20 cellular contexts compared by ENCODE assay signal in the genomic region with DNA sequence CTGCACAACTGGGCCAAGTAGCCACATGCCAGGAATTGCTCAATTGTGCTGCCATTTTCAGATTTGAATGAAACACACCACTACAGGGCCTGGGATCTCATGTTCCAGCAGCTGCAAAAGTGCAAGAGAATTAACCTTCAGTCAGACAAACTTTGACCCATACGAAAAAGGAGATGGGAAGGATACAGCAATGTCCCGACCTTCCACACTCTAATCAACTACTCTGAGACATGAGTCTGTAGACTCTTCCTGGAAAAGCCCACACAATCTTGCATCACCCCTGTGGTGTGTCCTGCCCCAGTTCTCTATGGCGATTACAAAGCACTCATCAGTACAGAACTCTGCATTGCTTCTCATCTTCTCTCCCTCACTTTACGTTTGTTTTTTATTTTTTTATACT.
A peak's percentile ranks its signal among the peaks of the same experiment; 100 is the strongest.
DNase-seq lines count a peak whose midpoint lies in the region; ATAC-seq, FAIRE-seq and TF ChIP-seq lines count a peak whose summit lies in the region.
"Had no signal": no experiment of that assay in that cellular context is flagged by ENCODE, and none has a peak within 500 bp of the region (broad histone marks: within the 10 kb centered on the region; RNA-seq: fewer than 3 reads in every experiment).

No MANE protein-coding gene starts in this region.

- no peak overlapping the region for H3K4me3 Mint-ChIP-seq in MCF 10A (ENCODE audit: unreplicated experiment)
- H3K4me3 Mint-ChIP-seq: CD4-positive, alpha-beta memory T cell had no signal

- in situ Hi-C loops in gastrocnemius medialis (cut with MboI; ENCODE audit: low sequenced_read_pairs in 4 of 4), result no loop called here

- no peak overlapping the region for H3K27ac ChIP-seq in breast epithelium
- no peak overlapping the region for H3K27ac ChIP-seq in coronary artery
- no peak overlapping the region for H3K27ac ChIP-seq in gastrocnemius medialis
- H3K27ac ChIP-seq: Peyer's patch had no signal

- H3K9ac ChIP-seq in adipocyte (ENCODE audit: low read length), result no peak overlapping the region

- H3K27me3 ChIP-seq in breast epithelium (no peaks in the 10 kb centered on the region), adipocyte (replicated peaks; ENCODE audit: control insufficient read depth, insufficient read depth, low read length) (peaks cover 13% of the 10 kb centered on the region), gastrocnemius medialis (no peaks in the 10 kb centered on the region)
- H3K27me3 ChIP-seq: Peyer's patch had no signal

- H3K36me3 Mint-ChIP-seq in MCF 10A (ENCODE audit: insufficient read depth, unreplicated experiment), result no peaks in the 10 kb centered on the region
- H3K36me3 Mint-ChIP-seq: CD4-positive, alpha-beta memory T cell had no signal

- no peak overlapping the region for H3K27ac Mint-ChIP-seq in MCF 10A (ENCODE audit: low read depth, unreplicated experiment)

- BruUV-seq in MCF 10A (replicated peaks; lab: Mats Ljungman, UMichigan), result no TSS peak

- ATAC-seq in gastrocnemius medialis, result no peak
- ATAC-seq: HCT116, SK-N-SH treated with all-trans-retinoic acid at 6 μM for 48 hours had no signal

- H3K36me3 ChIP-seq in breast epithelium, result no peaks in the 10 kb centered on the region
- H3K36me3 ChIP-seq in adipocyte (ENCODE audit: control insufficient read depth, insufficient read depth, low read length, severe bottlenecking), result no peaks in the 10 kb centered on the region
- H3K36me3 ChIP-seq in gastrocnemius medialis, result no peaks in the 10 kb centered on the region
- H3K36me3 ChIP-seq: Peyer's patch had no signal

- H3K4me1 ChIP-seq in breast epithelium, result no peaks in the 10 kb centered on the region
- H3K4me1 ChIP-seq in adipocyte (ENCODE audit: control insufficient read depth, insufficient read depth, low read length), result peaks cover 19% of the 10 kb centered on the region
- H3K4me1 ChIP-seq in gastrocnemius medialis, result no peaks in the 10 kb centered on the region
- H3K4me1 ChIP-seq: Peyer's patch had no signal

- no peaks in the 10 kb centered on the region for H3K9me3 Mint-ChIP-seq in MCF 10A (ENCODE audit: unreplicated experiment)

- no peak for FAIRE-seq in H54 (lab: Jason Lieb, UNC)

- DNase-seq in MCF 10A (ENCODE audit: unreplicated experiment) (peak; percentile 20), breast epithelium (ENCODE audit: low spot score in 2 of 2) (no peak), adipocyte (ENCODE audit: low read depth) (peak; percentile 28), myocyte (ENCODE audit: low read depth) (peak; percentile 6), coronary artery (ENCODE audit: low spot score) (no peak), H54 (ENCODE audit: insufficient read length, low spot score) (no peak), NCI-H2171 (lab: John Stamatoyannopoulos, UW) (no peak), gastrocnemius medialis (no peak)
- DNase-seq: 8988T; Calu3; CD4-positive, alpha-beta memory T cell; DMS53; Karpas-422; NCI-H1436; NCI-H2029; NCI-H510A treated with DMSO at 0.1 percent for 48 hours; Peyer's patch; SHP77 had no signal

- no peak for TF ChIP-seq CTCF in MCF 10A (IDR thresholded peaks at IDR 0.05; ENCODE audit: unreplicated experiment)
- TF ChIP-seq CTCF in breast epithelium (IDR thresholded peaks at IDR 0.05), result no peak
- no peak for TF ChIP-seq CTCF in coronary artery (IDR thresholded peaks at IDR 0.05)
- TF ChIP-seq CTCF in gastrocnemius medialis (IDR thresholded peaks at IDR 0.05 in 4 of 5, conservative IDR thresholded peaks at IDR 0.05 in 1 of 5), result no peak

- intact Hi-C loops in MCF 10A (cut with micrococcal nuclease) (no loop called here), breast epithelium (cut with DNase I; ENCODE audit: low total_unique reads) (no loop called here), gastrocnemius medialis (cut with DNase I; ENCODE audit: low total_unique reads) (no loop called here)

- H3K9me3 ChIP-seq in breast epithelium, result no peaks in the 10 kb centered on the region
- H3K9me3 ChIP-seq in adipocyte (ENCODE audit: control insufficient read depth, low read length), result no peaks in the 10 kb centered on the region
- no peaks in the 10 kb centered on the region for H3K9me3 ChIP-seq in gastrocnemius medialis
- H3K9me3 ChIP-seq: Peyer's patch had no signal

- POLR2A ChIA-PET in MCF 10A (lab: Yijun Ruan, JAX), result interaction anchor here (0.7 kb wide), 1 partner anchor 16 kb away, joined by 3 read pairs; no protein-coding TSS in a partner anchor

- CTCF ChIA-PET in MCF 10A (lab: Yijun Ruan, JAX), result no interaction called here

- TF ChIP-seq POLR2A in breast epithelium (IDR thresholded peaks at IDR 0.05) (no peak), H54 (IDR thresholded peaks at IDR 0.05; ENCODE audit: low read depth, low read length) (no peak), gastrocnemius medialis (IDR thresholded peaks at IDR 0.05) (no peak)

- peaks cover 2% of the 10 kb centered on the region for H3K27me3 Mint-ChIP-seq in MCF 10A (ENCODE audit: insufficient read depth, unreplicated experiment)

- H3K4me3 ChIP-seq in breast epithelium (no peak overlapping the region), adipocyte (ENCODE audit: low read length) (no peak overlapping the region), coronary artery (no peak overlapping the region), gastrocnemius medialis (no peak overlapping the region)
- H3K4me3 ChIP-seq: Peyer's patch had no signal

- no peaks in the 10 kb centered on the region for H3K4me1 Mint-ChIP-seq in MCF 10A (ENCODE audit: insufficient read depth, unreplicated experiment)
- H3K4me1 Mint-ChIP-seq: CD4-positive, alpha-beta memory T cell had no signal

Comparison
In these comparisons a context has a peak if more than half of its experiments do, and no peak if none do; other contexts are left out.
1. DNase-seq: peak in MCF 10A (single experiment), adipocyte (single experiment) and myocyte (single experiment); none in breast epithelium (0 of 2), coronary artery (single experiment), H54 (single experiment), NCI-H2171 (single experiment) and gastrocnemius medialis (0 of 2).